8 cellular contexts compared by ENCODE assay signal in the genomic region with DNA sequence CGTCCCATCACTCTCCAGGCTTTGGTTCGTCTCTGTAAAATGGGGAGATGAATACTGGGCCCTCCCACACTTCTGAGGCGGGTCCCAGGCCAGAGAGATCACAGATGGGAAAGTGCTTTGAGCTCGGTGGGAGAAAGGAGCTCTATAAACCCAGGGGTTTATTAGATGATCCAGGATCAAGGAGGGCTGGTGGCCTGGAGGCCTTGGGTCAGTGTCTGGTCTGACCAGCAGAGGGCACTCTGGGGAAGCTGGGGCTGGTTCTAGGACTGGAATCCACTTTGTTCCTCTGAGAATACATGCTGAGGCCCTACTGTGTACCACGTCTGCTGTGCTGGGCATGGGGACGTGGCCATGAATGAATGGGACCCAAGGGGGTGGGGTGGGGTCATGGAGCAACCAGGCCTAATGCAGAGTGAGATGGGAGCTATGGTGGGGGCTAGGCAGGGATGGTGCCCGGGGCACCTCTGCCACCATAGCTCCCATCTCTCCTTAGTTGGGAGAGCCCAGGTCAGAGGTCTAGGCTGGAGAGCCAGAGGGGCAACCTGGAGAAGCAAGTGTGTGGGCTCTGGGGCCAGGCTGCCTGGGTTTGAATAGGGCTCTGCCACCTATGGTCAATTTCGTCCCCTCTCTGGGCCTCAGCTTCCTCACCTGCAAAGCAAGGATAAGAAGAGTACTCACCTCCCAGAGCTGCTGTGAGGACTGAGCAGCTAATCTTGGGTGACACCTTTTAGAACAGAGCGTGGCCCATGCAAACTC. TPM values are rescaled to one million over a fixed set of nuclear protein-coding genes. Genes with fewer than 3 reads are reported as not detected.
DNase-seq lines count a peak whose midpoint lies in the region; ATAC-seq and TF ChIP-seq lines count a peak whose summit lies in the region.

No MANE protein-coding gene starts in this region.

- H3K4me3 ChIP-seq in fibroblast of the aortic adventitia (ENCODE audit: low read depth, low read length): no peak overlapping the region
- no peak overlapping the region for H3K4me3 ChIP-seq in parathyroid adenoma (ENCODE audit: low read depth, low read length)

- no peak overlapping the region for H3K27ac ChIP-seq in parathyroid adenoma

- no peaks in the 10 kb centered on the region for H3K9me3 ChIP-seq in parathyroid adenoma (ENCODE audit: control insufficient read depth, low read length)

- no peaks in the 10 kb centered on the region for H3K4me1 ChIP-seq in parathyroid adenoma

- TF ChIP-seq CTCF in GM13977 (IDR thresholded peaks at IDR 0.05; ENCODE audit: extremely low read depth, insufficient read depth, missing control alignments): peak; percentile 84
- TF ChIP-seq CTCF in fibroblast of the aortic adventitia (IDR thresholded peaks at IDR 0.05; ENCODE audit: insufficient read depth, low read length): peak; percentile 93
- TF ChIP-seq CTCF in parathyroid adenoma (IDR thresholded peaks at IDR 0.05): peak; percentile 68

- no peak overlapping the region for H3K27ac Mint-ChIP-seq in activated T-cell treated with anti-CD3 and anti-CD28 coated beads, Interleukin-2, amount 50 U/mL, for 72 hours

- no peaks in the 10 kb centered on the region for H3K27me3 ChIP-seq in parathyroid adenoma (ENCODE audit: control insufficient read depth, insufficient read depth, low read length)

- no peaks in the 10 kb centered on the region for H3K27me3 Mint-ChIP-seq in activated T-cell treated with anti-CD3 and anti-CD28 coated beads, Interleukin-2, amount 50 U/mL, for 72 hours (ENCODE audit: low read depth)

- no peaks in the 10 kb centered on the region for H3K36me3 ChIP-seq in parathyroid adenoma (ENCODE audit: control insufficient read depth, insufficient read depth, low read length)

- no peaks in the 10 kb centered on the region for H3K36me3 Mint-ChIP-seq in activated T-cell treated with anti-CD3 and anti-CD28 coated beads, Interleukin-2, amount 50 U/mL, for 72 hours (ENCODE audit: insufficient read depth in 2 of 2)

- no peak overlapping the region for H2AFZ ChIP-seq in parathyroid adenoma

- ATAC-seq in activated T-cell treated with anti-CD3 and anti-CD28 coated beads, Interleukin-2, amount 50 U/mL, for 72 hours (replicated peaks in 1 of 2): peak; percentile 45 to 55
- no peak for ATAC-seq in HG03521 (IDR thresholded peaks at IDR 0.05; ENCODE audit: unreplicated experiment)
- no peak for ATAC-seq in GM19467 (IDR thresholded peaks at IDR 0.05; ENCODE audit: unreplicated experiment)

- no peak overlapping the region for H3K4me2 ChIP-seq in parathyroid adenoma (ENCODE audit: low read length)

- H3K9ac ChIP-seq in parathyroid adenoma: no peak overlapping the region

- DNase-seq in AG08396 (ENCODE audit: low spot score) (peak; percentile 82), GM13977 (ENCODE audit: low spot score) (peak; percentile 85), OCI-M2 (lab: John Stamatoyannopoulos, UW; ENCODE audit: unreplicated experiment) (peak; percentile 31), fibroblast of the aortic adventitia (ENCODE audit: low read depth) (peak; percentile 66)
- DNase-seq in activated T-cell treated with anti-CD3 and anti-CD28 coated beads, Interleukin-2, amount 50 U/mL, for 72 hours: peak; percentile 70 to 73

- H3K9me3 Mint-ChIP-seq in activated T-cell treated with anti-CD3 and anti-CD28 coated beads, Interleukin-2, amount 50 U/mL, for 72 hours: no peaks in the 10 kb centered on the region

- no peak overlapping the region for H3K4me3 Mint-ChIP-seq in activated T-cell treated with anti-CD3 and anti-CD28 coated beads, Interleukin-2, amount 50 U/mL, for 72 hours

- no peaks in the 10 kb centered on the region for H3K79me2 ChIP-seq in parathyroid adenoma

- peaks cover 6% of the 10 kb centered on the region for H3K4me1 Mint-ChIP-seq in activated T-cell treated with anti-CD3 and anti-CD28 coated beads, Interleukin-2, amount 50 U/mL, for 72 hours (ENCODE audit: low read depth)

- in situ Hi-C loops in GM13977 (cut with MboI; ENCODE audit: low pct_unique_long_range_greater_than_20kb, low sequenced_read_pairs, unreplicated experiment): loop anchor here (5.0 kb wide), 1 partner anchor 105 kb away; no protein-coding TSS in a partner anchor

RNA-seq across cellular contexts. Expression of gene FAM131C, which starts 9.0 kb away (rescaled TPM):
- total RNA-seq in activated T-cell treated with anti-CD3 and anti-CD28 coated beads, Interleukin-2, amount 50 U/mL, for 72 hours: under 1 TPM; 0.32 to 0.86 TPM
- 0.08 and 0.63 TPM in 2 replicates for total RNA-seq in fibroblast of the aortic adventitia (ENCODE audit: low replicate concordance)

RNA-seq across cellular contexts. Expression of gene CLCNKB, which starts 38.9 kb away (rescaled TPM):
- total RNA-seq in activated T-cell treated with anti-CD3 and anti-CD28 coated beads, Interleukin-2, amount 50 U/mL, for 72 hours: not detected
- total RNA-seq in fibroblast of the aortic adventitia (ENCODE audit: low replicate concordance): not detected in 2 replicates

Comparison
In these comparisons a context has a peak if more than half of its experiments do, and no peak if none do; other contexts are left out.
1. DNase-seq: peak in every context shown above with its lines; median percentile 85 in GM13977; 82 in AG08396; 72 in activated T-cell treated with anti-CD3 and anti-CD28 coated beads, Interleukin-2, amount 50 U/mL, for 72 hours; 66 in fibroblast of the aortic adventitia; 31 in OCI-M2.
2. ATAC-seq: peak in activated T-cell treated with anti-CD3 and anti-CD28 coated beads, Interleukin-2, amount 50 U/mL, for 72 hours (2 of 2); none in HG03521 (single experiment) and GM19467 (single experiment).
3. Peak in every context shown above with its lines, with median percentiles within 50 percentile points of each other: CTCF ChIP-seq.